Comparison of ENCODE assay signal across 8 cellular contexts in genomic region chr1:211329764-211330201, GRCh38. TPM values are rescaled to one million over a fixed set of nuclear protein-coding genes. Genes with fewer than 3 reads are reported as not detected.
DNase-seq lines count a peak whose midpoint lies in the region; ATAC-seq and TF ChIP-seq lines count a peak whose summit lies in the region.

No MANE protein-coding gene starts in this region.

- H3K36me3 Mint-ChIP-seq in CD8-positive, alpha-beta memory T cell: peaks cover 0 to 33% (median 4%) of the 10 kb centered on the region in 3 donors

- peaks cover 0 to 2% of the 10 kb centered on the region in 2 donors for H3K27me3 Mint-ChIP-seq in CD8-positive, alpha-beta memory T cell

- TF ChIP-seq CTCF in adrenal gland (IDR thresholded peaks at IDR 0.05) (no peak), hepatocyte (IDR thresholded peaks at IDR 0.05; ENCODE audit: poor library complexity) (no peak)

- H3K27ac ChIP-seq in CD8-positive, alpha-beta memory T cell (ENCODE audit: low read depth, low read length): peak overlapping the region; percentile 82
- peak overlapping the region in 1 of 5 donors; percentile 4 for H3K27ac ChIP-seq in adrenal gland
- H3K27ac ChIP-seq in hepatocyte: no peak overlapping the region

- H2AFZ ChIP-seq in hepatocyte: no peak overlapping the region

- no peaks in the 10 kb centered on the region for H3K9me3 Mint-ChIP-seq in CD8-positive, alpha-beta memory T cell

- H3K27ac Mint-ChIP-seq in CD8-positive, alpha-beta memory T cell: peak overlapping the region; percentile 89 to 99 (median 96)

- WGBS in adrenal gland, 4 donors: 47 to 53% (median 49%) methylated on average over 4 of the region's 4 CpGs
- 69% methylated on average over 4 of the region's 4 CpGs for WGBS in hepatocyte (ENCODE audit: low lambda C conversion rate, missing lambda C conversion rate)

- intact Hi-C loops in adrenal gland (cut with DNase I): loop anchor here (10.0 kb wide), 2 partner anchors 55 to 185 kb away; no protein-coding TSS in a partner anchor

- CTCF ChIA-PET in CD8-positive, alpha-beta memory T cell (lab: Charles Lee): interaction anchor here (0.6 to 5.8 kb wide), 11 partner anchors 9 to 149 kb away, joined by 3 to 37 read pairs (median 7); no protein-coding TSS in a partner anchor

- DNase-seq in CD8-positive, alpha-beta memory T cell: no peak
- DNase-seq in adrenal gland (peak in 5 of 7 donors; percentile 21 to 47 (median 35)), NCI-H446 (lab: John Stamatoyannopoulos, UW) (no peak), NCI-H1092 treated with DMSO at 0.1 percent for 48 hours (lab: John Stamatoyannopoulos, UW) (no peak), retina (no peak), hepatocyte (ENCODE audit: low spot score) (no peak)

- H3K4me3 Mint-ChIP-seq in CD8-positive, alpha-beta memory T cell: peak overlapping the region; percentile 92 to 99 (median 98)

- TF ChIP-seq POLR2A in adrenal gland (IDR thresholded peaks at IDR 0.05): no peak

- peak overlapping the region; percentile 79 for H3K4me3 ChIP-seq in CD8-positive, alpha-beta memory T cell (ENCODE audit: low read length)
- H3K4me3 ChIP-seq in adrenal gland (no peak overlapping the region), hepatocyte (no peak overlapping the region)

- POLR2A ChIA-PET in CD8-positive, alpha-beta memory T cell (lab: Charles Lee): no interaction called here

- H3K79me2 ChIP-seq in hepatocyte: peaks cover 52% of the 10 kb centered on the region

- peak; percentile 62 for ATAC-seq in GM19324 (IDR thresholded peaks at IDR 0.05; ENCODE audit: low FRiP score, unreplicated experiment)
- peak; percentile 67 for ATAC-seq in HG03159 (IDR thresholded peaks at IDR 0.05; ENCODE audit: unreplicated experiment)

- peaks cover 70% of the 10 kb centered on the region for H3K4me1 ChIP-seq in CD8-positive, alpha-beta memory T cell (ENCODE audit: insufficient read depth, low read length)
- H3K4me1 ChIP-seq in adrenal gland (replicated peaks in 1 of 2) (peaks cover 14 to 34% of the 10 kb centered on the region in 2 donors), hepatocyte (ENCODE audit: insufficient read depth) (peaks cover 18% of the 10 kb centered on the region)

- H3K36me3 ChIP-seq in CD8-positive, alpha-beta memory T cell (ENCODE audit: insufficient read depth, low read length): no peaks in the 10 kb centered on the region
- H3K36me3 ChIP-seq in adrenal gland (replicated peaks in 1 of 2) (no peaks in the 10 kb centered on the region), hepatocyte (replicated peaks; ENCODE audit: insufficient read depth, low read depth) (no peaks in the 10 kb centered on the region)

- no peaks in the 10 kb centered on the region for H3K27me3 ChIP-seq in CD8-positive, alpha-beta memory T cell (ENCODE audit: insufficient read depth, low read length, poor library complexity, severe bottlenecking)
- H3K27me3 ChIP-seq in adrenal gland (no peaks in the 10 kb centered on the region), hepatocyte (no peaks in the 10 kb centered on the region)

- peaks cover 76 to 88% (median 88%) of the 10 kb centered on the region in 3 donors for H3K4me1 Mint-ChIP-seq in CD8-positive, alpha-beta memory T cell

- H3K9me3 ChIP-seq in CD8-positive, alpha-beta memory T cell (ENCODE audit: low read length): no peaks in the 10 kb centered on the region
- H3K9me3 ChIP-seq in adrenal gland (replicated peaks in 1 of 3) (no peaks in the 10 kb centered on the region), hepatocyte (ENCODE audit: low read depth) (no peaks in the 10 kb centered on the region)

- no peak overlapping the region for H3K4me2 ChIP-seq in hepatocyte

- H4K20me1 ChIP-seq in hepatocyte (ENCODE audit: insufficient read depth, poor library complexity, severe bottlenecking): no peaks in the 10 kb centered on the region

- H3K9me2 ChIP-seq in hepatocyte (replicated peaks; ENCODE audit: insufficient read depth): no peaks in the 10 kb centered on the region

RNA-seq across cellular contexts. Expression of gene TRAF5, which starts 3.1 kb away (rescaled TPM):
- total RNA-seq in CD8-positive, alpha-beta memory T cell: 10 to 100 TPM; 30.7 to 33.7 TPM
- polyA plus RNA-seq in CD8-positive, alpha-beta memory T cell: 38.3 TPM
- 10 to 100 TPM in 1 of 8 donors, 1 to 10 TPM in 7; 1.0 to 13.5 (median 6.4) TPM for total RNA-seq in adrenal gland
- polyA plus RNA-seq in adrenal gland: 10 to 100 TPM in 1 of 3 donors, 1 to 10 TPM in 2; 3.8 to 16.7 (median 9.3) TPM
- 8.3 and 8.8 TPM in 2 replicates for total RNA-seq in hepatocyte
- polyA plus RNA-seq in hepatocyte: 3.9 and 5.5 TPM in 2 replicates

Comparison
In these comparisons a context has a peak if more than half of its experiments do, and no peak if none do; other contexts are left out.
1. DNase-seq: peak in adrenal gland (5 of 7); none in CD8-positive, alpha-beta memory T cell (0 of 5), NCI-H446 (0 of 2), NCI-H1092 treated with DMSO at 0.1 percent for 48 hours (single experiment), retina (single experiment) and hepatocyte (single experiment).